ENCODE assay signal across 19 cellular contexts in genomic region chr2:241261628-241262027, GRCh38. TPM values are rescaled to one million over a fixed set of nuclear protein-coding genes. Genes with fewer than 3 reads are reported as not detected.
DNase-seq lines count a peak whose midpoint lies in the region; ATAC-seq and TF ChIP-seq lines count a peak whose summit lies in the region.
"Had no signal": no experiment of that assay in that cellular context is flagged by ENCODE, and none has a peak within 500 bp of the region (broad histone marks: within the 10 kb centered on the region; RNA-seq: fewer than 3 reads in every experiment).

No MANE protein-coding gene starts in this region.

- H3K4me1 ChIP-seq in HEK293 (ENCODE audit: control insufficient read depth, insufficient read depth, low read length), result no peaks in the 10 kb centered on the region
- H3K4me1 ChIP-seq in osteoblast (ENCODE audit: insufficient read depth, low read length), result no peaks in the 10 kb centered on the region
- H3K4me1 ChIP-seq: SJSA1 had no signal

- H3K27ac ChIP-seq in CD4-positive, alpha-beta T cell (ENCODE audit: low read depth, low read length), result no peak overlapping the region
- H3K27ac ChIP-seq in HEK293 (ENCODE audit: extremely low read depth, low read depth, low read length) (no peak overlapping the region), osteoblast (ENCODE audit: low read depth, low read length) (peak overlapping the region; percentile 13), RWPE1 (no peak overlapping the region)
- H3K27ac ChIP-seq: SJSA1 had no signal

- H3K27ac Mint-ChIP-seq in CD4-positive, alpha-beta T cell, result peak overlapping the region; percentile 30
- H3K27ac Mint-ChIP-seq in chondrocyte (ENCODE audit: unreplicated experiment) (peak overlapping the region; percentile 54), HFFc6 (no peak overlapping the region; the same call in 1 of the 2 replicates)

- H3K4me3 Mint-ChIP-seq in CD4-positive, alpha-beta T cell, result no peak overlapping the region
- H3K4me3 Mint-ChIP-seq in chondrocyte (ENCODE audit: unreplicated experiment) (no peak overlapping the region), HFFc6 (no peak overlapping the region; the same call in 1 of the 2 replicates)
- H3K4me3 Mint-ChIP-seq: CD14-positive monocyte had no signal

- H3K27me3 ChIP-seq in CD4-positive, alpha-beta T cell (ENCODE audit: control insufficient read depth, insufficient read depth, low read length), result no peaks in the 10 kb centered on the region
- H3K27me3 ChIP-seq in osteoblast (ENCODE audit: insufficient read depth, low read length), result no peaks in the 10 kb centered on the region
- H3K27me3 ChIP-seq: SJSA1 had no signal

- peaks cover 81% of the 10 kb centered on the region for H4K20me1 ChIP-seq in osteoblast (ENCODE audit: insufficient read depth, low read length)

- CTCF ChIA-PET in CD4-positive, alpha-beta T cell (lab: Charles Lee), result no interaction called here
- CTCF ChIA-PET in HEK293 (lab: Yijun Ruan, JAX), result no interaction called here
- CTCF ChIA-PET in RWPE1 (lab: Yijun Ruan, JAX), result interaction anchor here (0.6 kb wide), 1 partner anchor 30 kb away, joined by 3 read pairs; no protein-coding TSS in a partner anchor

- peaks cover 9% of the 10 kb centered on the region for H3K4me1 Mint-ChIP-seq in CD4-positive, alpha-beta T cell (ENCODE audit: low read depth)
- peaks cover 20% of the 10 kb centered on the region for H3K4me1 Mint-ChIP-seq in chondrocyte (ENCODE audit: low read depth)
- H3K4me1 Mint-ChIP-seq in HFFc6 (ENCODE audit: low read depth), result peaks cover 46% of the 10 kb centered on the region
- H3K4me1 Mint-ChIP-seq: CD14-positive monocyte had no signal

- H3K9me3 ChIP-seq in CD4-positive, alpha-beta T cell (ENCODE audit: control insufficient read depth, low read length), result no peaks in the 10 kb centered on the region
- H3K9me3 ChIP-seq in HEK293 (ENCODE audit: control insufficient read depth, insufficient read depth, low read depth, low read length) (no peaks in the 10 kb centered on the region), osteoblast (ENCODE audit: low read depth, low read length) (no peaks in the 10 kb centered on the region)
- H3K9me3 ChIP-seq: SJSA1 had no signal

- TF ChIP-seq CTCF in CD4-positive, alpha-beta T cell (IDR thresholded peaks at IDR 0.05), result no peak
- peak; percentile 29; the same call in 1 of the 2 replicates for TF ChIP-seq CTCF in HEK293 (tag by site-specific recombination; IDR thresholded peaks at IDR 0.05)
- TF ChIP-seq CTCF in chondrocyte (IDR thresholded peaks at IDR 0.05), result no peak
- no peak for TF ChIP-seq CTCF in osteoblast (IDR thresholded peaks at IDR 0.05; ENCODE audit: extremely low read depth, low read depth, low read length)
- no peak for TF ChIP-seq CTCF in HFFc6 (IDR thresholded peaks at IDR 0.05)
- no peak for TF ChIP-seq CTCF in RWPE1 (conservative IDR thresholded peaks at IDR 0.05; ENCODE audit: low read depth)

- no peak for DNase-seq in CD4-positive, alpha-beta T cell
- DNase-seq in chondrocyte (ENCODE audit: low spot score), result no peak
- peak; percentile 49 for DNase-seq in osteoblast (ENCODE audit: insufficient read length, low spot score, missing footprints)
- no peak for DNase-seq in AG08395 (ENCODE audit: low spot score)
- DNase-seq in HFFc6, result no peak
- no peak for DNase-seq in RWPE1 (ENCODE audit: low spot score)
- DNase-seq: AML-193, EL, HCEC 1CT, NCI-H1417 treated with DMSO at 0.1 percent for 48 hours, NCI-H2029, NCI-H2171, NCI-H446 treated with DMSO at 0.1 percent for 48 hours, NCI-H748 treated with DMSO at 0.1 percent for 48 hours had no signal

- H3K36me3 Mint-ChIP-seq in CD4-positive, alpha-beta T cell (ENCODE audit: low read depth), result peaks cover 82% of the 10 kb centered on the region
- H3K36me3 Mint-ChIP-seq in chondrocyte (ENCODE audit: low read depth) (peaks cover 47% of the 10 kb centered on the region), HFFc6 (ENCODE audit: low read depth) (peaks cover 61% of the 10 kb centered on the region)

- peaks cover 93% of the 10 kb centered on the region for H3K79me2 ChIP-seq in osteoblast (ENCODE audit: insufficient read depth, low read length)

- POLR2A ChIA-PET in CD4-positive, alpha-beta T cell (lab: Charles Lee), result no interaction called here
- POLR2A ChIA-PET in HEK293 (lab: Yijun Ruan, JAX) (no interaction called here), RWPE1 (lab: Yijun Ruan, JAX; ENCODE audit: low non-redundant PET) (no interaction called here)

- ATAC-seq in CD4-positive, alpha-beta T cell (ENCODE audit: poor library complexity), result no peak
- ATAC-seq in HG03378 (IDR thresholded peaks at IDR 0.05; ENCODE audit: unreplicated experiment), result no peak
- ATAC-seq: K562 had no signal

- intact Hi-C loops in CD4-positive, alpha-beta T cell (cut with DNase I, micrococcal nuclease), result no loop called here

- H3K36me3 ChIP-seq in HEK293 (ENCODE audit: control insufficient read depth in 2 of 2, insufficient read depth in 1 of 2, low read length in 2 of 2), result peaks cover 76 to 98% of the 10 kb centered on the region in 2 experiments
- peaks cover 96% of the 10 kb centered on the region for H3K36me3 ChIP-seq in osteoblast (ENCODE audit: insufficient read depth, low read length)

- H3K9me3 Mint-ChIP-seq in CD4-positive, alpha-beta T cell, result no peaks in the 10 kb centered on the region
- H3K9me3 Mint-ChIP-seq in chondrocyte (ENCODE audit: low read depth), result no peaks in the 10 kb centered on the region
- no peaks in the 10 kb centered on the region for H3K9me3 Mint-ChIP-seq in HFFc6

- no peak overlapping the region for H3K4me2 ChIP-seq in osteoblast (ENCODE audit: insufficient read depth, low read length)

- H2AFZ ChIP-seq in osteoblast (ENCODE audit: low read length), result no peak overlapping the region

- H3K4me3 ChIP-seq in HEK293 (ENCODE audit: low read depth, low read length) (no peak overlapping the region), osteoblast (ENCODE audit: insufficient read depth, low read length) (no peak overlapping the region)
- H3K4me3 ChIP-seq: K562, SJSA1 had no signal

- no peaks in the 10 kb centered on the region for H3K27me3 Mint-ChIP-seq in CD4-positive, alpha-beta T cell
- no peaks in the 10 kb centered on the region for H3K27me3 Mint-ChIP-seq in chondrocyte (ENCODE audit: low read depth)
- H3K27me3 Mint-ChIP-seq in HFFc6 (ENCODE audit: insufficient read depth), result peaks cover 2% of the 10 kb centered on the region

TF ChIP-seq in HEK293, 187 proteins besides CTCF, POLR2A, EP300 and RAD21:
- TF ChIP-seq ZNF248 (tag by site-specific recombination; IDR thresholded peaks at IDR 0.05), result no peak

RNA-seq across cellular contexts. Expression of gene HDLBP, which starts 53.8 kb away (rescaled TPM):
- total RNA-seq in CD4-positive, alpha-beta T cell, result 10 to 100 TPM; 82.0 to 97.9 TPM
- total RNA-seq in chondrocyte, result 979 to 1,131 TPM (median 989 TPM) in 3 replicates
- 1,414 and 1,418 TPM in 2 replicates for total RNA-seq in osteoblast
- total RNA-seq in HFFc6 (2021; fragmentation: NEBNext Ultra II Directional; extraction: Animal tissue kit (Norgen Biotek cat#: 25700)), result 1,000 to 10,000 TPM in 5 of 6 experiments, 100 to 1,000 TPM in 1; 991 to 1,153 (median 1,104) TPM

RNA-seq across cellular contexts. Expression of gene SEPTIN2, which starts 54.1 kb away (rescaled TPM):
- 100 to 1,000 TPM; 189 to 196 TPM for total RNA-seq in CD4-positive, alpha-beta T cell
- total RNA-seq in chondrocyte (447 to 542 TPM (median 465 TPM) in 3 replicates), osteoblast (394 and 418 TPM in 2 replicates)
- 100 to 1,000 TPM; 399 to 468 (median 441) TPM for total RNA-seq in HFFc6 (2021; fragmentation: NEBNext Ultra II Directional; extraction: Animal tissue kit (Norgen Biotek cat#: 25700))
